28 cellular contexts compared by ENCODE assay signal in the genomic region with DNA sequence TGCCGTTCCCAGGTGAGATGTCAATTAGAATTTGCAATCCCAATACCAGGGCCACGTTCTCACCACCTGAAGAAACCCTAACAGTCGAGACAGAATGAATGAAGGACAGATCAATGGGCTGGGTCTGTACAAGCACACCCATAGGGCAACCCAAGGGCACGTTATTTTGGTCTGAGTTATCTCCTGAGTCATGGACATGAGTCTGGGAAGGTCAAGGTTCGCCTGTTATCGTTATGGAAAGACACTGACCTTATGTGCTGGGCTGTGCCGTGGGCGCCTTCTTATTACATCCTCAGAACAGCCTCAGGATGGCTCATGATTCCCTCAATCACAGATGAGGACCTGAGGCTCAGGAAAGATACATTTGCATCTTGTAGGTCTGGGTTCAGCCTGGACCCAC.
"Had no signal": no experiment of that assay in that cellular context is flagged by ENCODE, and none has a peak within 500 bp of the region (broad histone marks: within the 10 kb centered on the region; RNA-seq: fewer than 3 reads in every experiment).

No MANE protein-coding gene starts in this region.

- H3K27ac ChIP-seq: colonic mucosa, epithelial cell of prostate, foreskin keratinocyte, gastroesophageal sphincter, heart left ventricle, hepatocyte, neutrophil, psoas muscle, skin epidermis, spleen, testis, tibial artery, upper lobe of left lung had no signal

- H3K27ac Mint-ChIP-seq: dendritic cell treated with granulocyte-macrophage colony-stimulating factor and Interleukin-4, amounts not matched to agents 40 ng/mL and 50 ng/mL, for 4 days; endodermal cell; mesothelial cell of epicardium; stimulated activated memory B cell treated with anti-CD40 and anti-IgM and Interleukin-4, amounts not matched to agents 10 μg/mL and 1 μg/mL and 100 μg/mL, for 72 hours had no signal

- H3K4me2 ChIP-seq: hepatocyte had no signal

- H3K36me3 Mint-ChIP-seq: mesothelial cell of epicardium; naive B cell; stimulated activated memory B cell treated with anti-CD40 and anti-IgM and Interleukin-4, amounts not matched to agents 10 μg/mL and 1 μg/mL and 100 μg/mL, for 72 hours had no signal

- H3K4me1 ChIP-seq: colonic mucosa, foreskin keratinocyte, psoas muscle, spleen, tibial artery, upper lobe of left lung had no signal

- H3K79me2 ChIP-seq: hepatocyte had no signal

- DNase-seq: colonic mucosa; effector CD8-positive, alpha-beta T cell; endodermal cell; foreskin keratinocyte; heart left ventricle; kidney; mesenchymal stem cell; mucosa of descending colon; naive B cell; right cardiac atrium; spleen; stimulated activated CD4-positive, alpha-beta T cell treated with anti-CD3 and anti-CD28 coated beads, Interleukin-4, amount 100 ng/mL, for 4 hours; stimulated activated naive CD8-positive, alpha-beta T cell treated with anti-CD3 and anti-CD28 coated beads, Interleukin-15, Interleukin-2, amounts not matched to agents 100 U/mL and 50 U/mL, for 24 hours; substantia nigra; testis; tibial artery; upper lobe of left lung had no signal

- H3K36me3 ChIP-seq: colonic mucosa, gastroesophageal sphincter, heart left ventricle, neutrophil, spleen, tibial artery, upper lobe of left lung had no signal

- ATAC-seq: esophagus mucosa; foreskin keratinocyte; gastroesophageal sphincter; heart left ventricle; left lobe of liver; mucosa of descending colon; psoas muscle; right cardiac atrium; stimulated activated memory B cell treated with anti-CD40 and anti-IgM and Interleukin-4, amounts not matched to agents 10 μg/mL and 1 μg/mL and 100 μg/mL, for 72 hours had no signal

- FAIRE-seq: kidney had no signal

- H3K27me3 ChIP-seq: colonic mucosa, foreskin keratinocyte, gastroesophageal sphincter, heart left ventricle, hepatocyte, neutrophil, testis, upper lobe of left lung had no signal

- H3K9me3 Mint-ChIP-seq: dendritic cell treated with granulocyte-macrophage colony-stimulating factor and Interleukin-4, amounts not matched to agents 40 ng/mL and 50 ng/mL, for 4 days; endodermal cell; mesothelial cell of epicardium; naive B cell; stimulated activated memory B cell treated with anti-CD40 and anti-IgM and Interleukin-4, amounts not matched to agents 10 μg/mL and 1 μg/mL and 100 μg/mL, for 72 hours had no signal

- H3K4me3 ChIP-seq: colonic mucosa, gastroesophageal sphincter, heart left ventricle, hepatocyte, mucosa of descending colon, psoas muscle, skin epidermis, spleen, testis, tibial artery, upper lobe of left lung had no signal

- H3K9me3 ChIP-seq: colonic mucosa, gastroesophageal sphincter, heart left ventricle, mucosa of descending colon, neutrophil, psoas muscle, spleen, testis, tibial artery, upper lobe of left lung had no signal

- H3K4me3 Mint-ChIP-seq: dendritic cell treated with granulocyte-macrophage colony-stimulating factor and Interleukin-4, amounts not matched to agents 40 ng/mL and 50 ng/mL, for 4 days; endodermal cell; mesothelial cell of epicardium; naive B cell; stimulated activated memory B cell treated with anti-CD40 and anti-IgM and Interleukin-4, amounts not matched to agents 10 μg/mL and 1 μg/mL and 100 μg/mL, for 72 hours had no signal

- H2AFZ ChIP-seq: hepatocyte had no signal

- H3K27me3 Mint-ChIP-seq: stimulated activated memory B cell treated with anti-CD40 and anti-IgM and Interleukin-4, amounts not matched to agents 10 μg/mL and 1 μg/mL and 100 μg/mL, for 72 hours had no signal
